21 cellular contexts compared by ENCODE assay signal in genomic region chr7:79714081-79714480, GRCh38.
"Had no signal": no experiment of that assay in that cellular context is flagged by ENCODE, and none has a peak within 500 bp of the region (broad histone marks: within the 10 kb centered on the region; RNA-seq: fewer than 3 reads in every experiment).

No MANE protein-coding gene starts in this region.

- H3K4me2 ChIP-seq: neural progenitor cell, smooth muscle cell had no signal

- H3K9ac ChIP-seq: neural progenitor cell, parathyroid adenoma had no signal

- H3K36me3 ChIP-seq: gastrocnemius medialis, neural progenitor cell, stomach, thyroid gland, upper lobe of left lung had no signal

- DNase-seq: dorsolateral prefrontal cortex; effector CD4-positive, alpha-beta T cell; foreskin fibroblast; gastrocnemius medialis; head of caudate nucleus; kidney; stimulated activated CD4-positive, alpha-beta T cell treated with anti-CD3 and anti-CD28 coated beads, Interleukin-12 subunit alpha, Interleukin-12 subunit beta, amount 100 ng/mL, for 4 hours; stimulated activated CD4-positive, alpha-beta T cell treated with anti-CD3 and anti-CD28 coated beads, Interleukin-1b, Interleukin-23, amount 100 ng/mL, for 48 hours; stimulated activated CD4-positive, alpha-beta T cell treated with anti-CD3 and anti-CD28 coated beads, Interleukin-4, amount 100 ng/mL, for 1 hour; stimulated activated naive CD4-positive, alpha-beta T cell treated with Interleukin-2 at 50 U/mL for 16 hours; stomach; thyroid gland; upper lobe of left lung had no signal

- H3K79me2 ChIP-seq: parathyroid adenoma had no signal

- H3K9me3 ChIP-seq: gastrocnemius medialis, stomach, thyroid gland, upper lobe of left lung had no signal

- H3K4me3 ChIP-seq: dorsolateral prefrontal cortex, gastrocnemius medialis, lung, neural progenitor cell, smooth muscle cell, stomach, thyroid gland, upper lobe of left lung had no signal

- H3K27ac ChIP-seq: dorsolateral prefrontal cortex, gastrocnemius medialis, neural progenitor cell, parathyroid adenoma, stomach, thyroid gland, upper lobe of left lung had no signal

- H3K4me1 ChIP-seq: gastrocnemius medialis, neural progenitor cell, parathyroid adenoma, stomach, thyroid gland, upper lobe of left lung had no signal

- H3K27me3 ChIP-seq: dorsolateral prefrontal cortex, gastrocnemius medialis, neural progenitor cell, stomach, thyroid gland, upper lobe of left lung had no signal

- ATAC-seq: gastrocnemius medialis; left lobe of liver; natural killer cell treated with Interleukin-12 subunit alpha and Interleukin-12 subunit beta and Interleukin-15 and Interleukin-18, amount 100 ng/mL, for 72 hours; sciatic nerve; stimulated activated effector memory CD8-positive, alpha-beta T cell treated with anti-CD3 and anti-CD28 coated beads, Interleukin-12 subunit alpha, Interleukin-12 subunit beta, amount 100 ng/mL, for 72 hours had no signal

- H2AFZ ChIP-seq: neural progenitor cell, parathyroid adenoma had no signal
